In the genomic region with DNA sequence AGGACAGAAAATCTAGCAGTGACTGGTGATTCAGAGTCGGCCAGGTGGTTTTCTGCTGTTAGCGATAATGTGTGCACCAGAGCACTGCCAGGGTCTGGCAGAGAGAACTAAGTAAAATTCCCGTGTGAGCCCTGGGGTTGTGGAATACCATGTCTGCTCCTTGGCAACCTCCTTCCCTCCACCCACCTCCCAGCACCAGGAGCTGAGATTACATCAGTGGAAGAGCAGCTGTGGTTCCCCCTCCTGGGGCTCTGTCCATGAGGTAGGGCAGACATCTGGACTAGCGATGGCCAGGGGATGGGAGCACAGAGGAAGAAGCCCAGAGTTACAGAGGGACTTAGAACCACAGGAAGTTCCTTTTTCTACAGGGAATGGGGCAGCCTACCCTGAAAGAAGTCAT, we compare ENCODE assay signal across 24 cellular contexts. TPM values are rescaled to one million over a fixed set of nuclear protein-coding genes. Genes with fewer than 3 reads are reported as not detected.
A peak's percentile ranks its signal among the peaks of the same experiment; 100 is the strongest.
DNase-seq lines count a peak whose midpoint lies in the region; ATAC-seq, FAIRE-seq and TF ChIP-seq lines count a peak whose summit lies in the region.
"Had no signal": no experiment of that assay in that cellular context is flagged by ENCODE, and none has a peak within 500 bp of the region (broad histone marks: within the 10 kb centered on the region; RNA-seq: fewer than 3 reads in every experiment).

No MANE protein-coding gene starts in this region.

- no peaks in the 10 kb centered on the region for H3K9me2 ChIP-seq in GM23338 (ENCODE audit: insufficient read depth)

- H3K27ac ChIP-seq in GM23338 (ENCODE audit: low read depth) (no peak overlapping the region), astrocyte (ENCODE audit: low read depth, low read length) (no peak overlapping the region)
- H3K27ac ChIP-seq: body of pancreas, epithelial cell of prostate, skin epidermis had no signal

- ATAC-seq in GM23338 = no peak
- no peak for ATAC-seq in stimulated activated memory B cell treated with anti-CD40 and anti-IgM and Interleukin-4, amounts not matched to agents 10 μg/mL and 1 μg/mL and 100 μg/mL, for 72 hours
- ATAC-seq: activated T-cell treated with anti-CD3 and anti-CD28 coated beads, Interleukin-2, amount 50 U/mL, for 72 hours; body of pancreas had no signal

- no peak for DNase-seq in GM23338 (ENCODE audit: low spot score)
- DNase-seq in astrocyte (ENCODE audit: low read depth) = peak; percentile 75
- peak; percentile 38 for DNase-seq in fibroblast of mammary gland (ENCODE audit: low read depth)
- DNase-seq in skeletal muscle cell (ENCODE audit: low read depth) = peak; percentile 39
- DNase-seq in superior temporal gyrus (ENCODE audit: extremely low spot score) = no peak
- DNase-seq in LoVo (ENCODE audit: low spot score) = no peak
- DNase-seq: activated CD4-positive, alpha-beta T cell treated with anti-CD3 and anti-CD28 coated beads for 1 hour; activated naive CD4-positive, alpha-beta T cell treated with anti-CD3 and anti-CD28 coated beads, Interleukin-2, amount 10 ng/mL, durations not matched to agents 7 days and 5 days; activated T-cell treated with anti-CD3 and anti-CD28 coated beads, Interleukin-2, amount 50 U/mL, for 72 hours; AML-193; body of pancreas; NCI-H1417 treated with DMSO at 0.1 percent for 48 hours; NCI-H69; Right ventricle myocardium superior; trophoblast cell had no signal

- H3K4me1 ChIP-seq in GM23338 (ENCODE audit: insufficient read depth) (no peaks in the 10 kb centered on the region), astrocyte (ENCODE audit: insufficient read depth, low read length) (peaks cover 25% of the 10 kb centered on the region)
- H3K4me1 ChIP-seq: body of pancreas had no signal

- H3K9ac ChIP-seq in astrocyte (ENCODE audit: low read length) = peak overlapping the region; percentile 15

- H3K27me3 ChIP-seq in GM23338 (ENCODE audit: insufficient read depth) (no peaks in the 10 kb centered on the region), astrocyte (ENCODE audit: insufficient read depth, low read length) (no peaks in the 10 kb centered on the region)
- H3K27me3 ChIP-seq: body of pancreas had no signal

- H3K9me3 Mint-ChIP-seq in GM23338 (peaks cover 31% of the 10 kb centered on the region), astrocyte (ENCODE audit: unreplicated experiment) (peaks cover 19% of the 10 kb centered on the region)
- peaks cover 18% of the 10 kb centered on the region for H3K9me3 Mint-ChIP-seq in stimulated activated memory B cell treated with anti-CD40 and anti-IgM and Interleukin-4, amounts not matched to agents 10 μg/mL and 1 μg/mL and 100 μg/mL, for 72 hours

- H3K4me1 Mint-ChIP-seq in GM23338 (peaks cover 3% of the 10 kb centered on the region; the same call in 2 of the 3 replicates), astrocyte (ENCODE audit: low read depth, unreplicated experiment) (peaks cover 20% of the 10 kb centered on the region)
- peaks cover 9% of the 10 kb centered on the region for H3K4me1 Mint-ChIP-seq in stimulated activated memory B cell treated with anti-CD40 and anti-IgM and Interleukin-4, amounts not matched to agents 10 μg/mL and 1 μg/mL and 100 μg/mL, for 72 hours
- H3K4me1 Mint-ChIP-seq: activated naive CD4-positive, alpha-beta T cell treated with anti-CD3 and anti-CD28 coated beads, Interleukin-2, amount 10 ng/mL, durations not matched to agents 7 days and 5 days had no signal

- H3K36me3 Mint-ChIP-seq in GM23338 (ENCODE audit: low read depth) (peaks cover 20% of the 10 kb centered on the region), astrocyte (ENCODE audit: low read depth, unreplicated experiment) (peaks cover 4% of the 10 kb centered on the region)
- H3K36me3 Mint-ChIP-seq in stimulated activated memory B cell treated with anti-CD40 and anti-IgM and Interleukin-4, amounts not matched to agents 10 μg/mL and 1 μg/mL and 100 μg/mL, for 72 hours = peaks cover 15% of the 10 kb centered on the region

- H2AFZ ChIP-seq in GM23338 = peak overlapping the region; percentile 59; the same call in 1 of the 2 replicates
- no peak overlapping the region for H2AFZ ChIP-seq in astrocyte (ENCODE audit: low read depth, low read length)

- TF ChIP-seq CTCF in GM23338 (conservative IDR thresholded peaks at IDR 0.05; ENCODE audit: low read depth in 2 of 2) (no peak), astrocyte (IDR thresholded peaks at IDR 0.05; ENCODE audit: insufficient read depth, low read depth, low read length) (no peak), fibroblast of mammary gland (conservative IDR thresholded peaks at IDR 0.05; ENCODE audit: control insufficient read depth, insufficient read depth, low read depth, low read length) (no peak)

- H3K4me3 Mint-ChIP-seq in GM23338 (no peak overlapping the region), astrocyte (ENCODE audit: unreplicated experiment) (peak overlapping the region; percentile 1)
- no peak overlapping the region for H3K4me3 Mint-ChIP-seq in stimulated activated memory B cell treated with anti-CD40 and anti-IgM and Interleukin-4, amounts not matched to agents 10 μg/mL and 1 μg/mL and 100 μg/mL, for 72 hours
- H3K4me3 Mint-ChIP-seq: activated naive CD4-positive, alpha-beta T cell treated with anti-CD3 and anti-CD28 coated beads, Interleukin-2, amount 10 ng/mL, durations not matched to agents 7 days and 5 days; activated T-cell treated with anti-CD3 and anti-CD28 coated beads, Interleukin-2, amount 50 U/mL, for 72 hours; nephron; stimulated activated naive CD8-positive, alpha-beta T cell treated with anti-CD3 and anti-CD28 coated beads, Interleukin-15, Interleukin-2, amounts not matched to agents 100 ng/mL and 50 ng/mL, for 24 hours had no signal

- FAIRE-seq in astrocyte (lab: Jason Lieb, UNC) = no peak
- FAIRE-seq: frontal cortex, GM18507 had no signal

- no peaks in the 10 kb centered on the region for H4K20me1 ChIP-seq in GM23338 (replicated peaks; ENCODE audit: insufficient read depth)
- no peaks in the 10 kb centered on the region for H4K20me1 ChIP-seq in astrocyte (ENCODE audit: insufficient read depth, low read length)

- peaks cover 2% of the 10 kb centered on the region for H3K9me3 ChIP-seq in astrocyte (ENCODE audit: insufficient read depth, low read depth, low read length)

- H3K4me2 ChIP-seq in GM23338 (no peak overlapping the region), astrocyte (ENCODE audit: low read length) (peak overlapping the region; percentile 38)

- no peaks in the 10 kb centered on the region for H3F3A ChIP-seq in GM23338 (replicated peaks; ENCODE audit: low read depth)

- H3K79me2 ChIP-seq in GM23338 (replicated peaks; ENCODE audit: insufficient read depth) = no peaks in the 10 kb centered on the region
- H3K79me2 ChIP-seq in astrocyte (ENCODE audit: insufficient read depth, low read length) = no peaks in the 10 kb centered on the region

- H3K4me3 ChIP-seq in GM23338 = no peak overlapping the region
- H3K4me3 ChIP-seq in astrocyte (ENCODE audit: insufficient read depth, low read depth, low read length) = no peak overlapping the region
- H3K4me3 ChIP-seq in fibroblast of mammary gland (ENCODE audit: control insufficient read depth, low read depth, low read length) = no peak overlapping the region
- no peak overlapping the region for H3K4me3 ChIP-seq in skeletal muscle cell (ENCODE audit: low read depth, low read length)
- H3K4me3 ChIP-seq: body of pancreas, skin epidermis had no signal

- H3K27me3 Mint-ChIP-seq in GM23338 (ENCODE audit: insufficient read depth, low read depth, poor library complexity) (peaks cover 15% of the 10 kb centered on the region), astrocyte (ENCODE audit: low read depth, unreplicated experiment) (peaks cover 5% of the 10 kb centered on the region)
- H3K27me3 Mint-ChIP-seq in stimulated activated memory B cell treated with anti-CD40 and anti-IgM and Interleukin-4, amounts not matched to agents 10 μg/mL and 1 μg/mL and 100 μg/mL, for 72 hours = peaks cover 60% of the 10 kb centered on the region

- no peak overlapping the region for H3K27ac Mint-ChIP-seq in GM23338
- peak overlapping the region; percentile 66 for H3K27ac Mint-ChIP-seq in astrocyte (ENCODE audit: unreplicated experiment)
- no peak overlapping the region for H3K27ac Mint-ChIP-seq in stimulated activated memory B cell treated with anti-CD40 and anti-IgM and Interleukin-4, amounts not matched to agents 10 μg/mL and 1 μg/mL and 100 μg/mL, for 72 hours
- H3K27ac Mint-ChIP-seq: activated naive CD4-positive, alpha-beta T cell treated with anti-CD3 and anti-CD28 coated beads, Interleukin-2, amount 10 ng/mL, durations not matched to agents 7 days and 5 days; activated T-cell treated with anti-CD3 and anti-CD28 coated beads, Interleukin-2, amount 50 U/mL, for 72 hours; nephron; stimulated activated naive CD8-positive, alpha-beta T cell treated with anti-CD3 and anti-CD28 coated beads, Interleukin-15, Interleukin-2, amounts not matched to agents 100 ng/mL and 50 ng/mL, for 24 hours had no signal

- H3K36me3 ChIP-seq in GM23338 (ENCODE audit: insufficient read depth) = no peaks in the 10 kb centered on the region
- H3K36me3 ChIP-seq in astrocyte (ENCODE audit: insufficient read depth, low read length) = no peaks in the 10 kb centered on the region

TF ChIP-seq in GM23338, 12 proteins besides CTCF, POLR2A, EP300 and RAD21 (continues in another document):
- no peak for TF ChIP-seq EZH2phosphoT487 (IDR thresholded peaks at IDR 0.05; ENCODE audit: unreplicated experiment)
- TF ChIP-seq ZNF331 (CRISPR knock-in tag; IDR thresholded peaks at IDR 0.05; ENCODE audit: low read depth) = no peak
- TF ChIP-seq JUNB (IDR thresholded peaks at IDR 0.05; ENCODE audit: unreplicated experiment) = no peak
- no peak for TF ChIP-seq EZH2 (IDR thresholded peaks at IDR 0.05; ENCODE audit: low read depth, unreplicated experiment)
- no peak for TF ChIP-seq STAT1 (IDR thresholded peaks at IDR 0.05; ENCODE audit: unreplicated experiment)

RNA-seq across cellular contexts. Expression of a gene that starts 15.8 kb away (rescaled TPM):
- not detected in 2 replicates for total RNA-seq in GM23338 (2014; rRNA removed; shearing (Covaris generic))
- polyA plus RNA-seq in GM23338 (2016; fragmentation: Nextera tagmentation; extraction: Ambion mirVana) = not detected in 2 replicates
- not detected in 2 replicates for total RNA-seq in astrocyte
- total RNA-seq: activated CD8-positive, alpha-beta memory T cell treated with anti-CD3 and anti-CD28 coated beads for 36 hours; activated T-cell treated with anti-CD3 and anti-CD28 coated beads, Interleukin-2, amount 50 U/mL, for 72 hours; frontal cortex; OCI-LY7 had no signal

RNA-seq across cellular contexts. Expression of a gene that starts 20.4 kb away (rescaled TPM):
- 0.42 TPM in 1 of 2 replicates, not detected in the other for total RNA-seq in GM23338 (2014; rRNA removed; shearing (Covaris generic))
- polyA plus RNA-seq in GM23338 (2016; fragmentation: Nextera tagmentation; extraction: Ambion mirVana) = 0.68 and 1.4 TPM in 2 replicates
- not detected in 2 replicates for total RNA-seq in astrocyte
- total RNA-seq: frontal cortex, OCI-LY7 had no signal

RNA-seq across cellular contexts. Expression of a gene that starts 28.4 kb away (rescaled TPM):
- total RNA-seq in GM23338 (2014; rRNA removed; shearing (Covaris generic)) = 4.4 and 4.7 TPM in 2 replicates
- 1.2 and 2.2 TPM in 2 replicates for polyA plus RNA-seq in GM23338 (2016; fragmentation: Nextera tagmentation; extraction: Ambion mirVana)
- 6.6 and 6.7 TPM in 2 replicates for total RNA-seq in astrocyte

RNA-seq across cellular contexts. Expression of a gene that starts 41.4 kb away (rescaled TPM):
- total RNA-seq in GM23338 (2014; rRNA removed; shearing (Covaris generic)) = 4.2 and 4.5 TPM in 2 replicates
- 2.1 and 3.3 TPM in 2 replicates for polyA plus RNA-seq in GM23338 (2016; fragmentation: Nextera tagmentation; extraction: Ambion mirVana)
- total RNA-seq in astrocyte = not detected in 2 replicates
- total RNA-seq: OCI-LY7 had no signal

RNA-seq across cellular contexts. Expression of a gene that starts 50.4 kb away (rescaled TPM):
- 0.97 TPM in 1 of 2 replicates, not detected in the other for total RNA-seq in GM23338 (2014; rRNA removed; shearing (Covaris generic))
- not detected in 2 replicates for polyA plus RNA-seq in GM23338 (2016; fragmentation: Nextera tagmentation; extraction: Ambion mirVana)
- not detected in 2 replicates for total RNA-seq in astrocyte
- total RNA-seq: activated CD8-positive, alpha-beta memory T cell treated with anti-CD3 and anti-CD28 coated beads for 36 hours; activated T-cell treated with anti-CD3 and anti-CD28 coated beads, Interleukin-2, amount 50 U/mL, for 72 hours; body of pancreas; frontal cortex; OCI-LY7 had no signal

Comparison
In these comparisons a context has a peak if more than half of its experiments do, and no peak if none do; other contexts are left out.
1. DNase-seq: peak in astrocyte (single experiment), fibroblast of mammary gland (single experiment) and skeletal muscle cell (single experiment); none in GM23338 (single experiment), superior temporal gyrus (single experiment) and LoVo (single experiment).